Comparison of ENCODE assay signal across 8 cellular contexts in the genomic region with DNA sequence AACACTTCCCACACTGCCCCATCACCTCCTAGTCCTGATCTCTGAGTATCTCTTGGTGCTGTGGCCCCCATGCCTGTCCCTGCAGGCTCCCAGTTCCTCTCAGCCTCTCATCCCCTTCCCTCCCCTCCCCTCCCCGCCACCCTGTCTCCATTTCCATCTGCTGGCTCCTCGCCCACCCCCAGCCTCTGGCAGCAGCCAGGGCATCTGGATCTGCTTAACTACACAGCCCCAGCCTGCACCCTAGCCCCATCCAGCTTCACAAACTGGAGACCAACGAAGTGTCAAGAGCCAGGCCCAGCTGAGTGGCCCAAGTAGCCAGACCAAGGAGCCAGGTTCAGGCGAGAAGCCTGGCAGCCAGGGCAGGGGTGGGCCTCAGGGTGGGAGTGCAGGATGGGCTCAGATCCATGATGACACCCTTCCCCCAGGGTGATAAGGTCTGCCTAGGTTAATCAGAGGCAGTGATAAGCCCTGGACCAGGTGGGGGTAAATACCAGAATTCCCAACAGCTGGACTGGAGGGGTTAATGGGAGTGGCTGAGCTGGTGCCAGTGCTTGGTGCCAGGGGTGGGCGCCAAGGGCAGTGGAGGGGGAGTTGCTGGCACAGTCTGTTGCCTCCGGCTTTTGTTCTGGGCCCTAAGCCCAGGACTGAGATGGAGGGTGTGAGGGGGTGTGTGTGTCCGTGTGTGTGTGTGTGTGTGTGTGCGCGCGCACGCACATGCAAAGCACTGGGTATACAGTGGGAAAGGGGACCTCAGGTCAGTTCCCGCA. TPM values are rescaled to one million over a fixed set of nuclear protein-coding genes. Genes with fewer than 3 reads are reported as not detected.
A peak's percentile ranks its signal among the peaks of the same experiment; 100 is the strongest.
DNase-seq lines count a peak whose midpoint lies in the region; ATAC-seq and TF ChIP-seq lines count a peak whose summit lies in the region.
"Had no signal": no experiment of that assay in that cellular context is flagged by ENCODE, and none has a peak within 500 bp of the region (broad histone marks: within the 10 kb centered on the region; RNA-seq: fewer than 3 reads in every experiment).

No MANE protein-coding gene starts in this region.

- no peak overlapping the region for H3K4me3 Mint-ChIP-seq in activated CD8-positive, alpha-beta memory T cell treated with anti-CD3 and anti-CD28 coated beads, Interleukin-2, amount 10 ng/mL, durations not matched to agents 7 days and 5 days
- H3K4me3 Mint-ChIP-seq: activated CD4-positive, alpha-beta memory T cell treated with anti-CD3 and anti-CD28 coated beads for 36 hours had no signal

- CTCF ChIA-PET in activated CD8-positive, alpha-beta memory T cell treated with anti-CD3 and anti-CD28 coated beads, Interleukin-2, amount 10 ng/mL, durations not matched to agents 7 days and 5 days (lab: Charles Lee) = no interaction called here

- H3K36me3 ChIP-seq in esophagus muscularis mucosa = peaks cover 4 to 23% (median 10%) of the 10 kb centered on the region in 4 donors

- DNase-seq in NCI-H1694 treated with DMSO at 0.1 percent for 48 hours (lab: John Stamatoyannopoulos, UW) = peak; percentile 85
- no peak for DNase-seq in esophagus muscularis mucosa (ENCODE audit: extremely low spot score)
- DNase-seq in putamen (ENCODE audit: low spot score) = peak; percentile 78
- DNase-seq in activated CD4-positive, alpha-beta T cell treated with anti-CD3 and anti-CD28 coated beads, Interleukin-2, amount 50 U/mL, for 4 hours = no peak
- DNase-seq in NK-92 (lab: John Stamatoyannopoulos, UW; ENCODE audit: unreplicated experiment) = no peak
- DNase-seq in activated CD8-positive, alpha-beta memory T cell treated with anti-CD3 and anti-CD28 coated beads, Interleukin-2, amount 10 ng/mL, durations not matched to agents 7 days and 5 days = no peak
- DNase-seq: activated CD4-positive, alpha-beta memory T cell treated with anti-CD3 and anti-CD28 coated beads for 36 hours had no signal

- no peaks in the 10 kb centered on the region for H3K27me3 Mint-ChIP-seq in activated CD8-positive, alpha-beta memory T cell treated with anti-CD3 and anti-CD28 coated beads, Interleukin-2, amount 10 ng/mL, durations not matched to agents 7 days and 5 days
- H3K27me3 Mint-ChIP-seq: activated CD4-positive, alpha-beta memory T cell treated with anti-CD3 and anti-CD28 coated beads for 36 hours had no signal

- intact Hi-C loops in esophagus muscularis mucosa (cut with DNase I) = loop anchor here (10.0 kb wide), 1 partner anchor 60 kb away; no protein-coding TSS in a partner anchor

- H3K4me3 ChIP-seq in esophagus muscularis mucosa = peak overlapping the region in 2 of 4 donors; percentile 10 to 51

- H3K4me1 Mint-ChIP-seq in activated CD8-positive, alpha-beta memory T cell treated with anti-CD3 and anti-CD28 coated beads, Interleukin-2, amount 10 ng/mL, durations not matched to agents 7 days and 5 days = peaks cover 10% of the 10 kb centered on the region

- H3K4me1 ChIP-seq in esophagus muscularis mucosa = peaks cover 45 to 59% (median 52%) of the 10 kb centered on the region in 4 donors

- TF ChIP-seq POLR2A in esophagus muscularis mucosa (IDR thresholded peaks at IDR 0.05; ENCODE audit: low read depth) = no peak

- no peaks in the 10 kb centered on the region for H3K27me3 ChIP-seq in esophagus muscularis mucosa

- peak overlapping the region; percentile 80 to 83 (median 82) for H3K27ac ChIP-seq in esophagus muscularis mucosa (replicated peaks in 1 of 4)

- peak in 1 of 3 experiments; percentile 8 for TF ChIP-seq CTCF in esophagus muscularis mucosa (IDR thresholded peaks at IDR 0.05)

- no peak for TF ChIP-seq EP300 in esophagus muscularis mucosa (IDR thresholded peaks at IDR 0.05)

- no peaks in the 10 kb centered on the region for H3K9me3 Mint-ChIP-seq in activated CD8-positive, alpha-beta memory T cell treated with anti-CD3 and anti-CD28 coated beads, Interleukin-2, amount 10 ng/mL, durations not matched to agents 7 days and 5 days (ENCODE audit: low read depth)
- H3K9me3 Mint-ChIP-seq: activated CD4-positive, alpha-beta memory T cell treated with anti-CD3 and anti-CD28 coated beads for 36 hours had no signal

- 33% methylated on average over 9 of the region's 12 CpGs for WGBS in esophagus muscularis mucosa

- peaks cover 4% of the 10 kb centered on the region for H3K36me3 Mint-ChIP-seq in activated CD8-positive, alpha-beta memory T cell treated with anti-CD3 and anti-CD28 coated beads, Interleukin-2, amount 10 ng/mL, durations not matched to agents 7 days and 5 days

- H3K27ac Mint-ChIP-seq in activated CD8-positive, alpha-beta memory T cell treated with anti-CD3 and anti-CD28 coated beads, Interleukin-2, amount 10 ng/mL, durations not matched to agents 7 days and 5 days = no peak overlapping the region
- H3K27ac Mint-ChIP-seq: activated CD4-positive, alpha-beta memory T cell treated with anti-CD3 and anti-CD28 coated beads for 36 hours had no signal

- H3K9me3 ChIP-seq in esophagus muscularis mucosa = no peaks in the 10 kb centered on the region

- no peak for ATAC-seq in activated CD8-positive, alpha-beta memory T cell treated with anti-CD3 and anti-CD28 coated beads, Interleukin-2, amount 10 ng/mL, durations not matched to agents 7 days and 5 days

RNA-seq across cellular contexts. Expression of a gene that starts 2.5 kb away (rescaled TPM):
- total RNA-seq in esophagus muscularis mucosa = 10 to 100 TPM; 33.0 to 40.2 (median 33.9) TPM
- total RNA-seq in activated CD8-positive, alpha-beta memory T cell treated with anti-CD3 and anti-CD28 coated beads, Interleukin-2, amount 10 ng/mL, durations not matched to agents 7 days and 5 days = 10 to 100 TPM; 26.5 to 26.7 TPM

RNA-seq across cellular contexts. Expression of a gene that starts 8.0 kb away (rescaled TPM):
- not detected for total RNA-seq in esophagus muscularis mucosa
- total RNA-seq in activated CD8-positive, alpha-beta memory T cell treated with anti-CD3 and anti-CD28 coated beads, Interleukin-2, amount 10 ng/mL, durations not matched to agents 7 days and 5 days = not detected
- total RNA-seq: kidney epithelial cell had no signal

RNA-seq across cellular contexts. Expression of a gene that starts 8.0 kb away (rescaled TPM):
- 10 to 100 TPM; 15.9 to 34.7 (median 22.9) TPM for total RNA-seq in esophagus muscularis mucosa
- 10 to 100 TPM; 61.0 to 71.3 TPM for total RNA-seq in activated CD8-positive, alpha-beta memory T cell treated with anti-CD3 and anti-CD28 coated beads, Interleukin-2, amount 10 ng/mL, durations not matched to agents 7 days and 5 days

RNA-seq across cellular contexts. Expression of a gene that starts 16.9 kb away (rescaled TPM):
- total RNA-seq in esophagus muscularis mucosa = 10 to 100 TPM; 73.4 to 90.3 (median 83.9) TPM
- 10 to 100 TPM; 66.1 to 82.1 TPM for total RNA-seq in activated CD8-positive, alpha-beta memory T cell treated with anti-CD3 and anti-CD28 coated beads, Interleukin-2, amount 10 ng/mL, durations not matched to agents 7 days and 5 days

RNA-seq across cellular contexts. Expression of a gene that starts 25.6 kb away (rescaled TPM):
- not detected for total RNA-seq in esophagus muscularis mucosa
- under 1 TPM in 1 of 2 experiments, not detected in 1; 0.26 TPM for total RNA-seq in activated CD8-positive, alpha-beta memory T cell treated with anti-CD3 and anti-CD28 coated beads, Interleukin-2, amount 10 ng/mL, durations not matched to agents 7 days and 5 days

Comparison
In these comparisons a context has a peak if more than half of its experiments do, and no peak if none do; other contexts are left out.
1. DNase-seq: peak in NCI-H1694 treated with DMSO at 0.1 percent for 48 hours (single experiment) and putamen (single experiment); none in esophagus muscularis mucosa (single experiment), activated CD4-positive, alpha-beta T cell treated with anti-CD3 and anti-CD28 coated beads, Interleukin-2, amount 50 U/mL, for 4 hours (0 of 2), NK-92 (single experiment) and activated CD8-positive, alpha-beta memory T cell treated with anti-CD3 and anti-CD28 coated beads, Interleukin-2, amount 10 ng/mL, durations not matched to agents 7 days and 5 days (single experiment).